ENCODE assay signal across 22 cellular contexts in genomic region chr15:65644282-65644681, GRCh38. TPM values are rescaled to one million over a fixed set of nuclear protein-coding genes. Genes with fewer than 3 reads are reported as not detected.
A peak's percentile ranks its signal among the peaks of the same experiment; 100 is the strongest.
DNase-seq lines count a peak whose midpoint lies in the region; ATAC-seq, FAIRE-seq and TF ChIP-seq lines count a peak whose summit lies in the region.
"Had no signal": no experiment of that assay in that cellular context is flagged by ENCODE, and none has a peak within 500 bp of the region (broad histone marks: within the 10 kb centered on the region; RNA-seq: fewer than 3 reads in every experiment).

No MANE protein-coding gene starts in this region.

- no peak for DNase-seq in GM12891 (ENCODE audit: insufficient read length, low spot score)
- DNase-seq in memory B cell (ENCODE audit: low spot score in 2 of 2) = no peak
- no peak for DNase-seq in stimulated activated effector memory CD8-positive, alpha-beta T cell treated with anti-CD3 and anti-CD28 coated beads, Interleukin-12 subunit alpha, Interleukin-12 subunit beta, amount 100 ng/mL, for 72 hours (ENCODE audit: low spot score in 2 of 2)
- DNase-seq in MG63 = no peak
- DNase-seq: Calu3; CD8-positive, alpha-beta T cell; DMS 273 treated with DMSO at 0.1 percent for 48 hours; DMS53; DND-41; EL; HCEC 1CT; HFFc6 had no signal

- H3K36me3 ChIP-seq in MG63 = no peaks in the 10 kb centered on the region
- H3K36me3 ChIP-seq: BLaER1 treated with 17β-estradiol and CSF1 and Interleukin-3, amounts not matched to agents 10 nM and 100 nM had no signal

- H3K36me3 Mint-ChIP-seq in IgD-negative memory B cell (peaks cover 8% of the 10 kb centered on the region), memory B cell (peaks cover 2% of the 10 kb centered on the region)
- peaks cover 4% of the 10 kb centered on the region for H3K36me3 Mint-ChIP-seq in stimulated activated effector memory CD8-positive, alpha-beta T cell treated with anti-CD3 and anti-CD28 coated beads, Interleukin-12 subunit alpha, Interleukin-12 subunit beta, amount 100 ng/mL, for 72 hours
- H3K36me3 Mint-ChIP-seq: CD8-positive, alpha-beta T cell had no signal

- TF ChIP-seq POLR2A in GM12891 (IDR thresholded peaks at IDR 0.05; ENCODE audit: low read depth, low read length) = 0 out of 2 replicates have a peak, but pooled peaks have one; percentile 4

- no peak overlapping the region for H3K4me3 Mint-ChIP-seq in IgD-negative memory B cell
- no peak overlapping the region for H3K4me3 Mint-ChIP-seq in memory B cell
- H3K4me3 Mint-ChIP-seq in stimulated activated effector memory CD8-positive, alpha-beta T cell treated with anti-CD3 and anti-CD28 coated beads, Interleukin-12 subunit alpha, Interleukin-12 subunit beta, amount 100 ng/mL, for 72 hours = no peak overlapping the region
- H3K4me3 Mint-ChIP-seq: B cell; CD8-positive, alpha-beta T cell; GM23338; HFFc6 had no signal

- H3K9me3 Mint-ChIP-seq in IgD-negative memory B cell (no peaks in the 10 kb centered on the region), memory B cell (no peaks in the 10 kb centered on the region)
- H3K9me3 Mint-ChIP-seq in stimulated activated effector memory CD8-positive, alpha-beta T cell treated with anti-CD3 and anti-CD28 coated beads, Interleukin-12 subunit alpha, Interleukin-12 subunit beta, amount 100 ng/mL, for 72 hours = no peaks in the 10 kb centered on the region
- H3K9me3 Mint-ChIP-seq: CD8-positive, alpha-beta T cell; GM23338; HFFc6 had no signal

- H3K4me3 ChIP-seq in MG63 = no peak overlapping the region
- H3K4me3 ChIP-seq: BLaER1 treated with 17β-estradiol and CSF1 and Interleukin-3, amounts not matched to agents 10 nM and 100 nM; GM23338 had no signal

- ATAC-seq in memory B cell (ENCODE audit: low read depth) = no peak
- no peak for ATAC-seq in stimulated activated effector memory CD8-positive, alpha-beta T cell treated with anti-CD3 and anti-CD28 coated beads, Interleukin-12 subunit alpha, Interleukin-12 subunit beta, amount 100 ng/mL, for 72 hours
- no peak for ATAC-seq in HG03097 (IDR thresholded peaks at IDR 0.05; ENCODE audit: low FRiP score, unreplicated experiment)
- no peak for ATAC-seq in GM21423 (IDR thresholded peaks at IDR 0.05; ENCODE audit: unreplicated experiment)
- ATAC-seq: CD8-positive, alpha-beta T cell; GM23338; HepG2 had no signal

- no peaks in the 10 kb centered on the region for H3K9me3 ChIP-seq in MG63
- H3K9me3 ChIP-seq: BLaER1 treated with 17β-estradiol and CSF1 and Interleukin-3, amounts not matched to agents 10 nM and 100 nM had no signal

- H3K27me3 ChIP-seq in MG63 = no peaks in the 10 kb centered on the region
- H3K27me3 ChIP-seq: BLaER1 treated with 17β-estradiol and CSF1 and Interleukin-3, amounts not matched to agents 10 nM and 100 nM had no signal

- no peak for FAIRE-seq in GM12891 (lab: Jason Lieb, UNC)
- FAIRE-seq: GM12892, GM18507, H54, HepG2 had no signal

- H3K4me1 Mint-ChIP-seq in IgD-negative memory B cell = peaks cover 0 to 2% (median 0%) of the 10 kb centered on the region in 3 donors
- H3K4me1 Mint-ChIP-seq in memory B cell = no peaks in the 10 kb centered on the region
- H3K4me1 Mint-ChIP-seq in stimulated activated effector memory CD8-positive, alpha-beta T cell treated with anti-CD3 and anti-CD28 coated beads, Interleukin-12 subunit alpha, Interleukin-12 subunit beta, amount 100 ng/mL, for 72 hours = no peaks in the 10 kb centered on the region

- H3K27ac Mint-ChIP-seq in IgD-negative memory B cell (peak overlapping the region in 2 of 3 donors; percentile 16 to 66), memory B cell (peak overlapping the region; percentile 43)
- peak overlapping the region; percentile 20 for H3K27ac Mint-ChIP-seq in stimulated activated effector memory CD8-positive, alpha-beta T cell treated with anti-CD3 and anti-CD28 coated beads, Interleukin-12 subunit alpha, Interleukin-12 subunit beta, amount 100 ng/mL, for 72 hours
- H3K27ac Mint-ChIP-seq: CD8-positive, alpha-beta T cell; GM23338; HFFc6 had no signal

- H3K27me3 Mint-ChIP-seq in IgD-negative memory B cell (no peaks in the 10 kb centered on the region), memory B cell (no peaks in the 10 kb centered on the region)
- H3K27me3 Mint-ChIP-seq: B cell had no signal

TF ChIP-seq in GM12891, 5 proteins besides CTCF, POLR2A, EP300 and RAD21:
- no peak for TF ChIP-seq TAF1 (IDR thresholded peaks at IDR 0.05; ENCODE audit: low read depth, low read length)
- peak; percentile 66; the same call in 1 of the 2 replicates for TF ChIP-seq POLR2AphosphoS5 (IDR thresholded peaks at IDR 0.05; ENCODE audit: low read depth, low read length)
TF ChIP-seq in GM12891: peak in this region for 1.

RNA-seq across cellular contexts. Expression of gene SLC24A1, which starts 22.5 kb away (rescaled TPM):
- polyA plus RNA-seq in GM12891 (2012; ENCODE audit: low read depth, missing spikeins) = 4.3 TPM
- polyA plus RNA-seq in IgD-negative memory B cell = 2.0 TPM
- 3.3 and 10.1 TPM in 2 replicates for total RNA-seq in MG63 (2014; rRNA removed; shearing (Covaris generic); ENCODE audit: low replicate concordance)

RNA-seq across cellular contexts. Expression of gene INTS14, which starts 33.4 kb away (rescaled TPM):
- 25.7 TPM for polyA plus RNA-seq in GM12891 (2012; ENCODE audit: low read depth, missing spikeins)
- 24.3 TPM for polyA plus RNA-seq in IgD-negative memory B cell
- total RNA-seq in MG63 (2014; rRNA removed; shearing (Covaris generic); ENCODE audit: low replicate concordance) = 26.3 and 34.6 TPM in 2 replicates
